Comparison of ENCODE assay signal across 28 cellular contexts in genomic region chr7:147539685-147540084, GRCh38.
"Had no signal": no experiment of that assay in that cellular context is flagged by ENCODE, and none has a peak within 500 bp of the region (broad histone marks: within the 10 kb centered on the region; RNA-seq: fewer than 3 reads in every experiment).

No MANE protein-coding gene starts in this region.

- DNase-seq: dermis blood vessel endothelial cell; effector memory CD4-positive, alpha-beta T cell; foreskin melanocyte; glutamatergic neuron; heart right ventricle; hippocampal formation; left cardiac atrium; left lung; mesenchymal stem cell; midbrain; naive thymus-derived CD4-positive, alpha-beta T cell; ovary; posterior cingulate gyrus; psoas muscle; right cardiac atrium; sigmoid colon; spleen; stimulated activated CD4-positive, alpha-beta T cell treated with anti-CD3 and anti-CD28 coated beads, Interleukin-4, amount 100 ng/mL, for 4 hours; stimulated activated naive CD8-positive, alpha-beta T cell treated with anti-CD3 and anti-CD28 coated beads, Interleukin-15, Interleukin-2, amounts not matched to agents 100 U/mL and 50 U/mL, for 24 hours; substantia nigra; testis; tibial artery had no signal

- H2AFZ ChIP-seq: neural progenitor cell had no signal

- H3K4me1 ChIP-seq: esophagus muscularis mucosa, heart right ventricle, left lung, neural progenitor cell, psoas muscle, sigmoid colon, spleen, testis, tibial artery had no signal

- H3K4me2 ChIP-seq: neural progenitor cell had no signal

- H3K36me3 ChIP-seq: esophagus muscularis mucosa, heart right ventricle, left lung, neural progenitor cell, ovary, sigmoid colon, spleen, tibial artery had no signal

- ATAC-seq: heart right ventricle; left cardiac atrium; left lung; naive thymus-derived CD4-positive, alpha-beta T cell; psoas muscle; right cardiac atrium; stimulated activated memory B cell treated with anti-CD40 and anti-IgM and Interleukin-4, amounts not matched to agents 10 μg/mL and 1 μg/mL and 100 μg/mL, for 72 hours; stimulated activated naive CD8-positive, alpha-beta T cell treated with anti-CD3 and anti-CD28 coated beads, Interleukin-15, Interleukin-2, amounts not matched to agents 100 U/mL and 50 U/mL, for 24 hours had no signal

- H3K27me3 ChIP-seq: esophagus muscularis mucosa, heart right ventricle, left lung, neural progenitor cell, ovary, sigmoid colon, spleen, testis, tibial artery had no signal

- H3K9me3 ChIP-seq: ovary, psoas muscle, sigmoid colon, testis, tibial artery had no signal

- H3K27ac ChIP-seq: esophagus muscularis mucosa, heart right ventricle, left lung, neural progenitor cell, ovary, psoas muscle, sigmoid colon, skin epidermis, spleen, testis, tibial artery had no signal

- H3K4me3 ChIP-seq: esophagus muscularis mucosa, heart right ventricle, left lung, neural progenitor cell, ovary, psoas muscle, sigmoid colon, skin epidermis, spleen, testis, tibial artery had no signal

- FAIRE-seq: endothelial cell of umbilical vein, islet of Langerhans had no signal
